23 cellular contexts compared by ENCODE assay signal in the genomic region with DNA sequence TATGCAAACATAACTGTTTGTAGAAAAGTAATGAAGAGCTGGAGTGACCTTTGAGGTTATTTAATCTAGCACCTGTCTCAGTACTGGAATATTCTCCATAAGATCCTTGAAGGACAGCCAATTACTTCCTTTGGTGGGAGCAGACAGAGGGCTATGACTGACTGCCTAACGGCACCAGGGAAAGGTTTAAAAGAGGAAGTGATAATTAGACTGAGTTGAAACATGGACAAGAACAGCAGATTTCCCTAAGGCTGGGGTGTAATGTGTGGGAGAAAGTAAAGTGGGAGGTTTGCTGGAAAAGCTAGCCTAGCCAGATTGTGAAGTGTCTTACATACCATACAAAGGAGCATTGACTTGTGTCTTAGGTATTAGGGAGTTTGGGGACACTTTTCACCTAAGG.
"Had no signal": no experiment of that assay in that cellular context is flagged by ENCODE, and none has a peak within 500 bp of the region (broad histone marks: within the 10 kb centered on the region; RNA-seq: fewer than 3 reads in every experiment).

No MANE protein-coding gene starts in this region.

- H3K4me1 Mint-ChIP-seq: activated CD4-positive, alpha-beta memory T cell treated with anti-CD3 and anti-CD28 coated beads, Interleukin-2, amount 10 ng/mL, durations not matched to agents 7 days and 5 days; activated CD4-positive, alpha-beta T cell treated with anti-CD3 and anti-CD28 coated beads, Interleukin-2, amount 10 ng/mL, durations not matched to agents 24 days and 14 days; activated naive CD4-positive, alpha-beta T cell treated with anti-CD3 and anti-CD28 coated beads, Interleukin-2, amount 10 ng/mL, durations not matched to agents 7 days and 5 days; natural killer cell had no signal

- H3K27me3 Mint-ChIP-seq: activated CD4-positive, alpha-beta memory T cell treated with anti-CD3 and anti-CD28 coated beads, Interleukin-2, amount 10 ng/mL, durations not matched to agents 7 days and 5 days; activated CD4-positive, alpha-beta T cell treated with anti-CD3 and anti-CD28 coated beads, Interleukin-2, amount 10 ng/mL, durations not matched to agents 24 days and 14 days; activated naive CD4-positive, alpha-beta T cell treated with anti-CD3 and anti-CD28 coated beads, Interleukin-2, amount 10 ng/mL, durations not matched to agents 7 days and 5 days had no signal

- H3K4me3 ChIP-seq: coronary artery, heart left ventricle, ovary, psoas muscle, right atrium auricular region, spleen, thyroid gland, upper lobe of right lung had no signal

- H3K9me3 Mint-ChIP-seq: activated CD4-positive, alpha-beta memory T cell treated with anti-CD3 and anti-CD28 coated beads, Interleukin-2, amount 10 ng/mL, durations not matched to agents 7 days and 5 days; activated CD4-positive, alpha-beta T cell treated with anti-CD3 and anti-CD28 coated beads, Interleukin-2, amount 10 ng/mL, durations not matched to agents 24 days and 14 days; activated naive CD4-positive, alpha-beta T cell treated with anti-CD3 and anti-CD28 coated beads, Interleukin-2, amount 10 ng/mL, durations not matched to agents 7 days and 5 days had no signal

- DNase-seq: activated CD4-positive, alpha-beta memory T cell treated with anti-CD3 and anti-CD28 coated beads, Interleukin-2, amount 10 ng/mL, durations not matched to agents 7 days and 5 days; activated CD4-positive, alpha-beta T cell treated with anti-CD3 and anti-CD28 coated beads, Interleukin-2, amount 10 ng/mL, durations not matched to agents 24 days and 14 days; activated effector memory CD4-positive, alpha-beta T cell treated with Interleukin-2 at 50 U/mL for 16 hours; activated naive CD4-positive, alpha-beta T cell treated with anti-CD3 and anti-CD28 coated beads, Interleukin-2, amount 10 ng/mL, durations not matched to agents 7 days and 5 days; activated T-cell treated with anti-CD3 and anti-CD28 coated beads, Interleukin-2, amount 50 U/mL, for 72 hours; amygdala; cerebellar nuclear complex; heart left ventricle; islet precursor cell; left cardiac atrium; midbrain; natural killer cell; ovary; psoas muscle; spleen; stimulated activated CD4-positive, alpha-beta T cell treated with anti-CD3 and anti-CD28 coated beads, Interleukin-4, amount 100 ng/mL, for 24 hours; stimulated activated naive CD4-positive, alpha-beta T cell treated with Interleukin-2 at 50 U/mL for 16 hours; T1000; thyroid gland; upper lobe of right lung had no signal

- H3K4me3 Mint-ChIP-seq: activated CD4-positive, alpha-beta memory T cell treated with anti-CD3 and anti-CD28 coated beads, Interleukin-2, amount 10 ng/mL, durations not matched to agents 7 days and 5 days; activated CD4-positive, alpha-beta T cell treated with anti-CD3 and anti-CD28 coated beads, Interleukin-2, amount 10 ng/mL, durations not matched to agents 24 days and 14 days; activated naive CD4-positive, alpha-beta T cell treated with anti-CD3 and anti-CD28 coated beads, Interleukin-2, amount 10 ng/mL, durations not matched to agents 7 days and 5 days; activated T-cell treated with anti-CD3 and anti-CD28 coated beads, Interleukin-2, amount 50 U/mL, for 72 hours; natural killer cell had no signal

- ATAC-seq: activated CD4-positive, CD25-positive, alpha-beta regulatory T cell treated with anti-CD3 and anti-CD28 coated beads, Interleukin-2, amount 50 U/mL, for 24 hours; activated T-cell treated with anti-CD3 and anti-CD28 coated beads, Interleukin-2, amount 50 U/mL, for 72 hours; heart left ventricle; left cardiac atrium; natural killer cell; psoas muscle; upper lobe of right lung had no signal

- H3K36me3 Mint-ChIP-seq: activated naive CD4-positive, alpha-beta T cell treated with anti-CD3 and anti-CD28 coated beads, Interleukin-2, amount 10 ng/mL, durations not matched to agents 7 days and 5 days; natural killer cell had no signal

- H3K27ac Mint-ChIP-seq: activated CD4-positive, alpha-beta memory T cell treated with anti-CD3 and anti-CD28 coated beads, Interleukin-2, amount 10 ng/mL, durations not matched to agents 7 days and 5 days; activated CD4-positive, alpha-beta T cell treated with anti-CD3 and anti-CD28 coated beads, Interleukin-2, amount 10 ng/mL, durations not matched to agents 24 days and 14 days; activated naive CD4-positive, alpha-beta T cell treated with anti-CD3 and anti-CD28 coated beads, Interleukin-2, amount 10 ng/mL, durations not matched to agents 7 days and 5 days; activated T-cell treated with anti-CD3 and anti-CD28 coated beads, Interleukin-2, amount 50 U/mL, for 72 hours; natural killer cell had no signal
